Comparison of ENCODE assay signal across 2 cellular contexts in genomic region chr12:49534122-49534521, GRCh38. TPM values are rescaled to one million over a fixed set of nuclear protein-coding genes. Genes with fewer than 3 reads are reported as not detected.
"Had no signal": no experiment of that assay in that cellular context is flagged by ENCODE, and none has a peak within 500 bp of the region (broad histone marks: within the 10 kb centered on the region; RNA-seq: fewer than 3 reads in every experiment).

No MANE protein-coding gene starts in this region.

RNA-seq across cellular contexts. Expression of gene KCNH3, which starts 4.7 kb away (rescaled TPM):
- total RNA-seq: GM23248, IMR-90 had no signal
